In genomic region chr1:156281281-156282142, GRCh38 we compare ENCODE assay signal across 8 cellular contexts. TPM values are rescaled to one million over a fixed set of nuclear protein-coding genes. Genes with fewer than 3 reads are reported as not detected.
A peak's percentile ranks its signal among the peaks of the same experiment; 100 is the strongest.
DNase-seq lines count a peak whose midpoint lies in the region; ATAC-seq and TF ChIP-seq lines count a peak whose summit lies in the region.

No MANE protein-coding gene starts in this region.

- 19% methylated on average over 20 of the region's 20 CpGs; no CpG with 5 or more reads in 1 of the 2 donors for WGBS in transverse colon (ENCODE audit: low coverage in 1 of 2), 2 donors

- H3K4me1 ChIP-seq in transverse colon = peaks cover 8 to 39% (median 21%) of the 10 kb centered on the region in 4 donors

- no peaks in the 10 kb centered on the region for H3K27me3 ChIP-seq in transverse colon

- H3K27me3 Mint-ChIP-seq in natural killer cell treated with Interleukin-12 subunit alpha and Interleukin-12 subunit beta and Interleukin-15 and Interleukin-18, amount 100 ng/mL, for 72 hours = no peaks in the 10 kb centered on the region

- intact Hi-C loops in transverse colon (cut with DNase I; ENCODE audit: low total_unique reads) = no loop called here

- no peak for TF ChIP-seq EP300 in transverse colon (IDR thresholded peaks at IDR 0.05; ENCODE audit: low read depth)

- no peaks in the 10 kb centered on the region for H3K9me3 ChIP-seq in transverse colon

- H3K36me3 ChIP-seq in transverse colon = peaks cover 0 to 18% (median 7%) of the 10 kb centered on the region in 4 donors

- no peak for TF ChIP-seq POLR2A in transverse colon (IDR thresholded peaks at IDR 0.05)

- in situ Hi-C loops in transverse colon (cut with MboI; ENCODE audit: low pct_ligation_motif_present in 1 of 4, low pct_unique_long_range_greater_than_20kb in 1 of 4, low sequenced_read_pairs in 3 of 4) = no loop called here

- peaks cover 35 to 42% of the 10 kb centered on the region in 2 donors for H3K4me1 Mint-ChIP-seq in natural killer cell treated with Interleukin-12 subunit alpha and Interleukin-12 subunit beta and Interleukin-15 and Interleukin-18, amount 100 ng/mL, for 72 hours (ENCODE audit: low read depth in 2 of 2)

- peak; percentile 34 for ATAC-seq in GM18520 (IDR thresholded peaks at IDR 0.05; ENCODE audit: unreplicated experiment)
- ATAC-seq in natural killer cell treated with Interleukin-12 subunit alpha and Interleukin-12 subunit beta and Interleukin-15 and Interleukin-18, amount 100 ng/mL, for 72 hours = peak in 1 of 2 donors; percentile 70

- DNase-seq in AG08396 (ENCODE audit: low spot score) (peak; percentile 66), Kasumi-1 (lab: John Stamatoyannopoulos, UW) (peak; percentile 75 to 84), epithelial cell of proximal tubule (ENCODE audit: low read depth) (no peak), transverse colon (no peak), pons (ENCODE audit: low spot score) (no peak)
- DNase-seq in activated CD4-positive, alpha-beta T cell treated with anti-CD3 and anti-CD28 coated beads for 48 hours = peak; percentile 73
- no peak for DNase-seq in natural killer cell treated with Interleukin-12 subunit alpha and Interleukin-12 subunit beta and Interleukin-15 and Interleukin-18, amount 100 ng/mL, for 72 hours (ENCODE audit: low spot score)

- peaks cover 15% of the 10 kb centered on the region for H3K36me3 Mint-ChIP-seq in natural killer cell treated with Interleukin-12 subunit alpha and Interleukin-12 subunit beta and Interleukin-15 and Interleukin-18, amount 100 ng/mL, for 72 hours

- TF ChIP-seq CTCF in epithelial cell of proximal tubule (conservative IDR thresholded peaks at IDR 0.05; ENCODE audit: low read depth, low read length) (no peak), transverse colon (IDR thresholded peaks at IDR 0.05) (no peak)

- H3K4me3 Mint-ChIP-seq in natural killer cell treated with Interleukin-12 subunit alpha and Interleukin-12 subunit beta and Interleukin-15 and Interleukin-18, amount 100 ng/mL, for 72 hours = peak overlapping the region; percentile 99

- H3K9me3 Mint-ChIP-seq in natural killer cell treated with Interleukin-12 subunit alpha and Interleukin-12 subunit beta and Interleukin-15 and Interleukin-18, amount 100 ng/mL, for 72 hours = no peaks in the 10 kb centered on the region

- H3K27ac ChIP-seq in transverse colon = peak overlapping the region; percentile 90 to 95 (median 92)

- H3K27ac Mint-ChIP-seq in natural killer cell treated with Interleukin-12 subunit alpha and Interleukin-12 subunit beta and Interleukin-15 and Interleukin-18, amount 100 ng/mL, for 72 hours = peak overlapping the region; percentile 93 to 98

- H3K4me3 ChIP-seq in epithelial cell of proximal tubule (ENCODE audit: low read depth, low read length) (peak overlapping the region; percentile 86), transverse colon (peak overlapping the region; percentile 79 to 94 (median 88))

RNA-seq across cellular contexts. Expression of gene SMG5, which starts 1.1 kb away (rescaled TPM):
- 77.4 and 96.9 TPM in 2 replicates for total RNA-seq in epithelial cell of proximal tubule
- 100 to 1,000 TPM in 1 of 2 donors, 10 to 100 TPM in 1; 89.3 to 130 TPM for total RNA-seq in natural killer cell treated with Interleukin-12 subunit alpha and Interleukin-12 subunit beta and Interleukin-15 and Interleukin-18, amount 100 ng/mL, for 72 hours
- 100 to 1,000 TPM in 2 of 4 donors, 10 to 100 TPM in 2; 72.1 to 134 (median 102) TPM for total RNA-seq in transverse colon

RNA-seq across cellular contexts. Expression of gene TMEM79, which starts 2.6 kb away (rescaled TPM):
- total RNA-seq in epithelial cell of proximal tubule (2.1 and 3.9 TPM in 2 replicates), transverse colon (10 to 100 TPM in 1 of 4 donors, 1 to 10 TPM in 3; 2.0 to 13.1 (median 3.9) TPM)
- total RNA-seq in natural killer cell treated with Interleukin-12 subunit alpha and Interleukin-12 subunit beta and Interleukin-15 and Interleukin-18, amount 100 ng/mL, for 72 hours = 10 to 100 TPM in 1 of 2 donors, 1 to 10 TPM in 1; 6.4 to 12.0 TPM

RNA-seq across cellular contexts. Expression of gene GLMP, which starts 14.0 kb away (rescaled TPM):
- 47.9 and 66.3 TPM in 2 replicates for total RNA-seq in epithelial cell of proximal tubule
- 10 to 100 TPM; 17.2 to 19.6 TPM for total RNA-seq in natural killer cell treated with Interleukin-12 subunit alpha and Interleukin-12 subunit beta and Interleukin-15 and Interleukin-18, amount 100 ng/mL, for 72 hours
- 10 to 100 TPM in 3 of 4 donors, 1 to 10 TPM in 1; 4.0 to 65.9 (median 38.2) TPM for total RNA-seq in transverse colon

RNA-seq across cellular contexts. Expression of gene VHLL, which starts 17.6 kb away (rescaled TPM):
- not detected in 2 replicates for total RNA-seq in epithelial cell of proximal tubule
- not detected for total RNA-seq in natural killer cell treated with Interleukin-12 subunit alpha and Interleukin-12 subunit beta and Interleukin-15 and Interleukin-18, amount 100 ng/mL, for 72 hours
- not detected for total RNA-seq in transverse colon

RNA-seq across cellular contexts. Expression of gene PAQR6, which starts 33.7 kb away (rescaled TPM):
- total RNA-seq in epithelial cell of proximal tubule = 1.4 and 1.5 TPM in 2 replicates
- total RNA-seq in natural killer cell treated with Interleukin-12 subunit alpha and Interleukin-12 subunit beta and Interleukin-15 and Interleukin-18, amount 100 ng/mL, for 72 hours = 1 to 10 TPM; 5.9 to 9.5 TPM
- 1 to 10 TPM in 2 of 4 donors, not detected in 2; 1.7 to 3.1 TPM for total RNA-seq in transverse colon

Comparison
In these comparisons a context has a peak if more than half of its experiments do, and no peak if none do; other contexts are left out.
1. DNase-seq: peak in AG08396 (single experiment), Kasumi-1 (2 of 2) and activated CD4-positive, alpha-beta T cell treated with anti-CD3 and anti-CD28 coated beads for 48 hours (single experiment); none in epithelial cell of proximal tubule (single experiment), natural killer cell treated with Interleukin-12 subunit alpha and Interleukin-12 subunit beta and Interleukin-15 and Interleukin-18, amount 100 ng/mL, for 72 hours (single experiment), transverse colon (single experiment) and pons (single experiment).